Comparison of ENCODE assay signal across 16 cellular contexts in genomic region chr12:91926810-91927209, GRCh38.
DNase-seq lines count a peak whose midpoint lies in the region; ATAC-seq and TF ChIP-seq lines count a peak whose summit lies in the region.
"Had no signal": no experiment of that assay in that cellular context is flagged by ENCODE, and none has a peak within 500 bp of the region (broad histone marks: within the 10 kb centered on the region; RNA-seq: fewer than 3 reads in every experiment).

No MANE protein-coding gene starts in this region.

- H3K36me3 ChIP-seq in Panc1 (ENCODE audit: control insufficient read depth, insufficient read depth, low read length) (no peaks in the 10 kb centered on the region), Peyer's patch (no peaks in the 10 kb centered on the region)
- H3K36me3 ChIP-seq: thoracic aorta had no signal

- POLR2A ChIA-PET in Panc1 (lab: Charles Lee): interaction anchor here (0.6 kb wide), 1 partner anchor 1095 kb away, joined by 4 read pairs; no protein-coding TSS in a partner anchor

- ATAC-seq in Panc1 (peak; percentile 88), HG03521 (IDR thresholded peaks at IDR 0.05; ENCODE audit: unreplicated experiment) (no peak)
- ATAC-seq: activated CD4-positive, CD25-positive, alpha-beta regulatory T cell treated with anti-CD3 and anti-CD28 coated beads, Interleukin-2, amount 50 U/mL, for 24 hours; natural killer cell had no signal

- H3K27ac ChIP-seq in Panc1 (ENCODE audit: low read length) (no peak overlapping the region), Peyer's patch (no peak overlapping the region)
- H3K27ac ChIP-seq: thoracic aorta had no signal

- H3K9me3 ChIP-seq in Panc1 (ENCODE audit: control insufficient read depth, insufficient read depth, low read depth, low read length) (peaks cover 3% of the 10 kb centered on the region; the same call in 1 of the 2 replicates), Peyer's patch (no peaks in the 10 kb centered on the region)
- H3K9me3 ChIP-seq: thoracic aorta had no signal

- no peak overlapping the region for H3K4me3 ChIP-seq in Panc1 (ENCODE audit: low read depth in 2 of 2, low read length in 2 of 2)
- H3K4me3 ChIP-seq in fibroblast of villous mesenchyme (ENCODE audit: low read depth, low read length): no peak overlapping the region
- H3K4me3 ChIP-seq in Peyer's patch: no peak overlapping the region
- H3K4me3 ChIP-seq: thoracic aorta had no signal

- intact Hi-C loops in Panc1 (cut with micrococcal nuclease; ENCODE audit: unreplicated experiment): no loop called here

- no peak for TF ChIP-seq POLR2A in Peyer's patch (IDR thresholded peaks at IDR 0.05)

- CTCF ChIA-PET in Panc1 (lab: Charles Lee): no interaction called here

- DNase-seq in AG08396 (ENCODE audit: low spot score) (peak; percentile 39), HT1080 (ENCODE audit: low read depth) (peak; percentile 46), Panc1 (ENCODE audit: low read depth, low spot score) (peak; percentile 24), fibroblast of villous mesenchyme (ENCODE audit: low read depth) (peak; percentile 89), Peyer's patch (no peak), cortex of kidney (lab: John Stamatoyannopoulos, UW) (no peak)
- no peak for DNase-seq in stimulated activated CD4-positive, alpha-beta T cell treated with anti-CD3 and anti-CD28 coated beads, Interleukin-12 subunit alpha, Interleukin-12 subunit beta, amount 100 ng/mL, for 4 hours
- DNase-seq: activated naive CD8-positive, alpha-beta T cell treated with anti-CD3 and anti-CD28 coated beads, Interleukin-2, amount 10 ng/mL, durations not matched to agents 7 days and 5 days; CD4-positive, alpha-beta T cell; H7; hypothalamus; natural killer cell; stimulated activated CD4-positive, alpha-beta T cell treated with anti-CD3 and anti-CD28 coated beads, Interleukin-4, amount 100 ng/mL, for 24 hours had no signal

- in situ Hi-C loops in Panc1 (cut with HindIII; ENCODE audit: low pct_unique_long_range_greater_than_20kb, low sequenced_read_pairs): no loop called here

- H3K27me3 ChIP-seq in Panc1 (ENCODE audit: control insufficient read depth, insufficient read depth, low read length): no peaks in the 10 kb centered on the region
- no peaks in the 10 kb centered on the region for H3K27me3 ChIP-seq in Peyer's patch

- no TSS peak for BruUV-seq in Panc1 (replicated peaks; lab: Mats Ljungman, UMichigan)

- no peak for TF ChIP-seq CTCF in Panc1 (IDR thresholded peaks at IDR 0.05)
- no peak for TF ChIP-seq CTCF in fibroblast of villous mesenchyme (IDR thresholded peaks at IDR 0.05; ENCODE audit: insufficient read depth, low read depth, low read length)
- TF ChIP-seq CTCF in Peyer's patch (IDR thresholded peaks at IDR 0.05): no peak

- peaks cover 3% of the 10 kb centered on the region; the same call in 1 of the 2 replicates for H3K4me1 ChIP-seq in Panc1 (ENCODE audit: control insufficient read depth, insufficient read depth, low read length)
- H3K4me1 ChIP-seq in Peyer's patch: no peaks in the 10 kb centered on the region

Comparison
In these comparisons a context has a peak if more than half of its experiments do, and no peak if none do; other contexts are left out.
1. DNase-seq: peak in AG08396 (single experiment), HT1080 (single experiment), Panc1 (single experiment) and fibroblast of villous mesenchyme (single experiment); none in Peyer's patch (0 of 3), cortex of kidney (single experiment) and stimulated activated CD4-positive, alpha-beta T cell treated with anti-CD3 and anti-CD28 coated beads, Interleukin-12 subunit alpha, Interleukin-12 subunit beta, amount 100 ng/mL, for 4 hours (single experiment).